ENCODE assay signal across 19 cellular contexts in the genomic region with DNA sequence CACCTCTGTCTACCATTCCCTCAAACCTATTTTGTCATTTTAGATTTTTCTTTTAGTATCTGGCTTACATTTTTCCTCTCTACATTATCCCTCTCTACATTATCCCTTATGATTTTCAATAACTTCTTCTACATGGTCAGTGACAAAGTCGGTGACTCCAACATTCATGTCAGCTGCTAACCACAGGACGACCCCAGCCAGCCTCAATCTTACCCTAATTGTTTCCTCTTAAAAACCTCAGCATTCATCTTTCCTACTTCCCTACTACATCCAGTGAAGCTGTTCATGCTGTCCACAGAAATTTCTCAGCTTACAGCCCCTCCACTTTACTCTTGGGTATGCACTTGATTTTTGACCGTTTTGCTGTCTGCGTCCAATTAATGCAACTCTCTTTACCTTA. TPM values are rescaled to one million over a fixed set of nuclear protein-coding genes. Genes with fewer than 3 reads are reported as not detected.
A peak's percentile ranks its signal among the peaks of the same experiment; 100 is the strongest.
DNase-seq lines count a peak whose midpoint lies in the region; ATAC-seq and TF ChIP-seq lines count a peak whose summit lies in the region.
"Had no signal": no experiment of that assay in that cellular context is flagged by ENCODE, and none has a peak within 500 bp of the region (broad histone marks: within the 10 kb centered on the region; RNA-seq: fewer than 3 reads in every experiment).

No MANE protein-coding gene starts in this region.

- H2BK5ac ChIP-seq in mesenchymal stem cell (ENCODE audit: low read depth, low read length, poor library complexity, severe bottlenecking): no peak overlapping the region

- peaks cover 11% of the 10 kb centered on the region for H3K79me1 ChIP-seq in mesenchymal stem cell (replicated peaks; ENCODE audit: low read length, poor library complexity, severe bottlenecking)

- H3K4me1 ChIP-seq in mesenchymal stem cell (ENCODE audit: control insufficient read depth, insufficient read depth, low read depth, low read length): peaks cover 7% of the 10 kb centered on the region

- no peak overlapping the region for H3K27ac Mint-ChIP-seq in activated T-helper 1 cell treated with anti-CD3 and anti-CD28 coated beads, Interleukin-12 subunit alpha, Interleukin-12 subunit beta, Interleukin-2, Interleukin-4 antibody, amounts not matched to agents 30 ng/mL and 10 ng/mL and 1 ng/mL, durations not matched to agents 14 hours and 24 hours and 36 hours
- no peak overlapping the region for H3K27ac Mint-ChIP-seq in stimulated activated naive CD8-positive, alpha-beta T cell treated with anti-CD3 and anti-CD28 coated beads, Interleukin-15, amount 100 ng/mL, for 72 hours
- H3K27ac Mint-ChIP-seq: B cell; CD4-positive, CD25-positive, alpha-beta regulatory T cell had no signal

- peak; percentile 20 for DNase-seq in M059J (ENCODE audit: low read depth)
- DNase-seq in activated T-helper 1 cell treated with anti-CD3 and anti-CD28 coated beads, Interleukin-12 subunit alpha, Interleukin-12 subunit beta, Interleukin-2, Interleukin-4 antibody, amounts not matched to agents 30 ng/mL and 10 ng/mL and 1 ng/mL, durations not matched to agents 14 hours and 24 hours and 36 hours (ENCODE audit: low spot score): no peak
- no peak for DNase-seq in mesenchymal stem cell
- no peak for DNase-seq in stimulated activated naive CD8-positive, alpha-beta T cell treated with anti-CD3 and anti-CD28 coated beads, Interleukin-15, amount 100 ng/mL, for 72 hours
- no peak for DNase-seq in dorsolateral prefrontal cortex
- DNase-seq in activated CD4-positive, CD25-positive, alpha-beta regulatory T cell (lab: John Stamatoyannopoulos, UW): no peak
- DNase-seq: CD4-positive, CD25-positive, alpha-beta regulatory T cell; H7; MM.1S; NCI-H1105; NCI-H187; NCI-H526 treated with DMSO at 0.1 percent for 48 hours; NK-92 treated with Interleukin-12 subunit alpha and Interleukin-12 subunit beta, amount 100 ng/mL, for 24 hours; RPMI8226; SIG-M5 had no signal

- peaks cover 12% of the 10 kb centered on the region for H3K36me3 Mint-ChIP-seq in activated T-helper 1 cell treated with anti-CD3 and anti-CD28 coated beads, Interleukin-12 subunit alpha, Interleukin-12 subunit beta, Interleukin-2, Interleukin-4 antibody, amounts not matched to agents 30 ng/mL and 10 ng/mL and 1 ng/mL, durations not matched to agents 14 hours and 24 hours and 36 hours (ENCODE audit: low read depth)
- H3K36me3 Mint-ChIP-seq: CD4-positive, CD25-positive, alpha-beta regulatory T cell had no signal

- H3K23ac ChIP-seq in mesenchymal stem cell (ENCODE audit: low read length in 2 of 2): no peak overlapping the region

- peaks cover 18% of the 10 kb centered on the region for H3K4me1 Mint-ChIP-seq in activated T-helper 1 cell treated with anti-CD3 and anti-CD28 coated beads, Interleukin-12 subunit alpha, Interleukin-12 subunit beta, Interleukin-2, Interleukin-4 antibody, amounts not matched to agents 30 ng/mL and 10 ng/mL and 1 ng/mL, durations not matched to agents 14 hours and 24 hours and 36 hours (ENCODE audit: low read depth)
- H3K4me1 Mint-ChIP-seq in stimulated activated naive CD8-positive, alpha-beta T cell treated with anti-CD3 and anti-CD28 coated beads, Interleukin-15, amount 100 ng/mL, for 72 hours: peaks cover 33% of the 10 kb centered on the region
- H3K4me1 Mint-ChIP-seq: B cell had no signal

- peaks cover 22% of the 10 kb centered on the region for H3K27me3 Mint-ChIP-seq in activated T-helper 1 cell treated with anti-CD3 and anti-CD28 coated beads, Interleukin-12 subunit alpha, Interleukin-12 subunit beta, Interleukin-2, Interleukin-4 antibody, amounts not matched to agents 30 ng/mL and 10 ng/mL and 1 ng/mL, durations not matched to agents 14 hours and 24 hours and 36 hours (ENCODE audit: insufficient read depth)
- peaks cover 31% of the 10 kb centered on the region for H3K27me3 Mint-ChIP-seq in stimulated activated naive CD8-positive, alpha-beta T cell treated with anti-CD3 and anti-CD28 coated beads, Interleukin-15, amount 100 ng/mL, for 72 hours

- H2AFZ ChIP-seq in mesenchymal stem cell (ENCODE audit: low read depth, low read length): no peak overlapping the region

- no peak overlapping the region for H3K4me3 ChIP-seq in mesenchymal stem cell (ENCODE audit: insufficient read depth in 1 of 2, low read depth in 1 of 2, low read length in 2 of 2)
- H3K4me3 ChIP-seq in dorsolateral prefrontal cortex: peak overlapping the region in 1 of 59 donors; percentile 13

- ATAC-seq in stimulated activated naive CD8-positive, alpha-beta T cell treated with anti-CD3 and anti-CD28 coated beads, Interleukin-15, amount 100 ng/mL, for 72 hours: no peak
- no peak for ATAC-seq in GM21528 (IDR thresholded peaks at IDR 0.05; ENCODE audit: low FRiP score, unreplicated experiment)
- ATAC-seq: HepG2 had no signal

- H3K9me3 Mint-ChIP-seq in activated T-helper 1 cell treated with anti-CD3 and anti-CD28 coated beads, Interleukin-12 subunit alpha, Interleukin-12 subunit beta, Interleukin-2, Interleukin-4 antibody, amounts not matched to agents 30 ng/mL and 10 ng/mL and 1 ng/mL, durations not matched to agents 14 hours and 24 hours and 36 hours: no peaks in the 10 kb centered on the region
- no peaks in the 10 kb centered on the region for H3K9me3 Mint-ChIP-seq in stimulated activated naive CD8-positive, alpha-beta T cell treated with anti-CD3 and anti-CD28 coated beads, Interleukin-15, amount 100 ng/mL, for 72 hours

- intact Hi-C loops in activated T-helper 1 cell treated with anti-CD3 and anti-CD28 coated beads, Interleukin-12 subunit alpha, Interleukin-12 subunit beta, Interleukin-2, Interleukin-4 antibody, amounts not matched to agents 30 ng/mL and 10 ng/mL and 1 ng/mL, durations not matched to agents 14 hours and 24 hours and 36 hours (cut with micrococcal nuclease): no loop called here
- intact Hi-C loops in dorsolateral prefrontal cortex (cut with DNase I): no loop called here

- no peak overlapping the region for H2BK12ac ChIP-seq in mesenchymal stem cell (ENCODE audit: low read length in 2 of 2)

- H3K9ac ChIP-seq in mesenchymal stem cell (ENCODE audit: low read length): no peak overlapping the region
- H3K9ac ChIP-seq: KMS-11 had no signal

- no peak overlapping the region for H3K4ac ChIP-seq in mesenchymal stem cell (ENCODE audit: low read depth in 1 of 2, low read length in 2 of 2)

- H2BK15ac ChIP-seq in mesenchymal stem cell (ENCODE audit: low read depth, poor library complexity, severe bottlenecking): no peak overlapping the region

- H3K14ac ChIP-seq in mesenchymal stem cell (ENCODE audit: low read length in 2 of 2): no peak overlapping the region

- H3K36me3 ChIP-seq in mesenchymal stem cell (ENCODE audit: control insufficient read depth in 1 of 2, insufficient read depth in 2 of 2, low read depth in 1 of 2, low read length in 2 of 2): peaks cover 7 to 12% of the 10 kb centered on the region in 2 experiments

- no peak for TF ChIP-seq CTCF in dorsolateral prefrontal cortex (IDR thresholded peaks at IDR 0.05 in 54 of 56, conservative IDR thresholded peaks at IDR 0.05 in 2 of 56; ENCODE audit: low read depth in 1 of 56, partially characterized antibody in 56 of 56)

- H3K27ac ChIP-seq in mesenchymal stem cell (ENCODE audit: low read length, poor library complexity, severe bottlenecking): no peak overlapping the region
- no peak overlapping the region for H3K27ac ChIP-seq in dorsolateral prefrontal cortex
- H3K27ac ChIP-seq: KMS-11 had no signal

- H4K8ac ChIP-seq in mesenchymal stem cell (ENCODE audit: low read length): no peak overlapping the region

- H3K18ac ChIP-seq in mesenchymal stem cell (ENCODE audit: low read depth in 1 of 2, low read length in 2 of 2): no peak overlapping the region

- H3K9me3 ChIP-seq in mesenchymal stem cell (ENCODE audit: control insufficient read depth, low read length): no peaks in the 10 kb centered on the region

- no peak overlapping the region for H3K4me2 ChIP-seq in mesenchymal stem cell (ENCODE audit: low read length, poor library complexity, severe bottlenecking)
- H3K4me2 ChIP-seq: KMS-11 had no signal

- 85% methylated on average over 4 of the region's 4 CpGs for WGBS in mesenchymal stem cell

- no peaks in the 10 kb centered on the region for H3K27me3 ChIP-seq in mesenchymal stem cell (ENCODE audit: control insufficient read depth in 1 of 2, insufficient read depth in 1 of 2, low read length in 2 of 2)
- no peaks in the 10 kb centered on the region for H3K27me3 ChIP-seq in dorsolateral prefrontal cortex

- no peak overlapping the region for H2BK120ac ChIP-seq in mesenchymal stem cell (ENCODE audit: low read depth, low read length)

- no peak overlapping the region for H4K91ac ChIP-seq in mesenchymal stem cell (ENCODE audit: low read length)

- peak overlapping the region; percentile 68 for H2AK5ac ChIP-seq in mesenchymal stem cell (ENCODE audit: low read length, severe bottlenecking)

- peak overlapping the region; percentile 16 for H3K4me3 Mint-ChIP-seq in activated T-helper 1 cell treated with anti-CD3 and anti-CD28 coated beads, Interleukin-12 subunit alpha, Interleukin-12 subunit beta, Interleukin-2, Interleukin-4 antibody, amounts not matched to agents 30 ng/mL and 10 ng/mL and 1 ng/mL, durations not matched to agents 14 hours and 24 hours and 36 hours
- peak overlapping the region; percentile 1 to 13 for H3K4me3 Mint-ChIP-seq in stimulated activated naive CD8-positive, alpha-beta T cell treated with anti-CD3 and anti-CD28 coated beads, Interleukin-15, amount 100 ng/mL, for 72 hours
- H3K4me3 Mint-ChIP-seq: B cell; CD4-positive, CD25-positive, alpha-beta regulatory T cell had no signal

RNA-seq across cellular contexts. Expression of gene MYH10, which starts 8.3 kb away (rescaled TPM):
- 26.6 and 36.3 TPM in 2 replicates for total RNA-seq in M059J (2014; rRNA removed; shearing (Covaris generic))
- 13.2 and 15.3 TPM in 2 replicates for total RNA-seq in activated T-helper 1 cell treated with anti-CD3 and anti-CD28 coated beads, Interleukin-12 subunit alpha, Interleukin-12 subunit beta, Interleukin-2, Interleukin-4 antibody, amounts not matched to agents 30 ng/mL and 10 ng/mL and 1 ng/mL, durations not matched to agents 14 hours and 24 hours and 36 hours
- polyA plus RNA-seq in mesenchymal stem cell (2013, experiment 1 of 2): 33.3 TPM
- polyA plus RNA-seq in mesenchymal stem cell (2013, experiment 2 of 2): 30.4 TPM
- 100 to 1,000 TPM in 108 of 120 experiments, 10 to 100 TPM in 12; 56.0 to 204 (median 131) TPM for total RNA-seq in dorsolateral prefrontal cortex
